ENCODE assay signal across 8 cellular contexts in the genomic region with DNA sequence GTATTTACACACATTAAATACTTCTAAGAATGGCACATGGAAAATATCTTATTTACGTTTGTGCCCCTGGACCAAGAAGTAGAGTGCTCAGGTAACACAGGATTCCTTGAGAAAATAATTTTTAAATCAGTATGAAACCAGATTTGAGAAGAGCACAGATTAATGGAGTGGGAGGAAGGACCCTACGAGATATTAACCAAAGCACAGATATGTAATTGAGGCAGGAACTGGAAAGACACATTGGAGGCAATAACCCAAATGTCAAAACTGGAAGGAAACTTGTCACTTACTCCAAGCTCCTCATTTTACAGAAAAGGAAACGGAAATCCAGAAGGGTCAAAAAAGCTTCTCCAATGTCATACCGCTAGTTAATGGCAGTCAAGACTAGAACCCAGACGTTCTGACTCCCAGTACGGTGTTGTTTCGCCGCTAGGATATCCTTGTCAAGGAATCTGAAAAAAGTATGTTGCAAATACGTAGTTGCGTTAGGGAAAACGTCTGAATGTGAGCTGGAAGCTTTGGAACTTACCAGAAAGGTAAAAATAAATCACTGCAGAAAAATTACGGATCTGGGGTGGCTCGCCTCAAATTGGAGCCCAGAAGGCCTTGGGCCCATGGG.
DNase-seq lines count a peak whose midpoint lies in the region; ATAC-seq and TF ChIP-seq lines count a peak whose summit lies in the region.

No MANE protein-coding gene starts in this region.

- no peaks in the 10 kb centered on the region for H3K27me3 ChIP-seq in DOHH2 (ENCODE audit: control insufficient read depth, low read length)
- no peaks in the 10 kb centered on the region for H3K27me3 ChIP-seq in NT2/D1 (ENCODE audit: insufficient read depth, insufficient read length)
- no peaks in the 10 kb centered on the region for H3K27me3 ChIP-seq in duodenal mucosa (ENCODE audit: control insufficient read depth in 1 of 2, insufficient read depth in 2 of 2, low read length in 2 of 2)

- H3K36me3 Mint-ChIP-seq in nephron progenitor cell (ENCODE audit: low read depth) = peaks cover 7% of the 10 kb centered on the region

- H3K4me3 Mint-ChIP-seq in nephron progenitor cell = peak overlapping the region; percentile 95

- H3K36me3 ChIP-seq in DOHH2 (ENCODE audit: control insufficient read depth, low read length) (peaks cover 46% of the 10 kb centered on the region), NT2/D1 (ENCODE audit: insufficient read depth, insufficient read length, low read length) (peaks cover 29% of the 10 kb centered on the region), duodenal mucosa (ENCODE audit: control insufficient read depth in 1 of 2, insufficient read depth in 2 of 2, low read length in 2 of 2) (peaks cover 0 to 23% of the 10 kb centered on the region in 2 donors)

- peaks cover 30% of the 10 kb centered on the region for H3K79me2 ChIP-seq in DOHH2 (ENCODE audit: control insufficient read depth, low read length)

- H3K4me1 ChIP-seq in DOHH2 (ENCODE audit: control insufficient read depth, low read length) (peaks cover 17% of the 10 kb centered on the region), NT2/D1 (ENCODE audit: insufficient read depth, insufficient read length) (no peaks in the 10 kb centered on the region), duodenal mucosa (ENCODE audit: control insufficient read depth in 1 of 2, insufficient read depth in 2 of 2, low read length in 2 of 2) (peaks cover 4 to 12% of the 10 kb centered on the region in 2 donors)

- peak overlapping the region; percentile 97 for H3K27ac Mint-ChIP-seq in nephron progenitor cell

- H3K9ac ChIP-seq in NT2/D1 (ENCODE audit: insufficient read length, low read depth) = peak overlapping the region; percentile 99
- peak overlapping the region; percentile 81 to 94 for H3K9ac ChIP-seq in duodenal mucosa (ENCODE audit: low read depth in 1 of 2, low read length in 2 of 2)

- H3K27ac ChIP-seq in DOHH2 (ENCODE audit: low read depth, low read length) (peak overlapping the region; percentile 58), duodenal mucosa (ENCODE audit: low read depth, low read length) (peak overlapping the region; percentile 82)

- H4K20me1 ChIP-seq in DOHH2 (ENCODE audit: control insufficient read depth, insufficient read depth, low read depth, low read length) = no peaks in the 10 kb centered on the region

- DNase-seq in NT2/D1 (ENCODE audit: low read depth, low spot score) (no peak), nephron progenitor cell (no peak), medulla oblongata (ENCODE audit: extremely low spot score) (no peak), T-helper 9 cell (no peak), NCI-H2029 treated with DMSO at 0.1 percent for 48 hours (lab: John Stamatoyannopoulos, UW) (no peak)

- H3K9me3 Mint-ChIP-seq in nephron progenitor cell = no peaks in the 10 kb centered on the region

- H3K4me1 Mint-ChIP-seq in nephron progenitor cell = peaks cover 28% of the 10 kb centered on the region

- no peaks in the 10 kb centered on the region for H3K27me3 Mint-ChIP-seq in nephron progenitor cell (ENCODE audit: low read depth, poor library complexity)

- no peak for TF ChIP-seq CTCF in DOHH2 (IDR thresholded peaks at IDR 0.05; ENCODE audit: low read depth, low read length, poor library complexity, severe bottlenecking)
- TF ChIP-seq CTCF in nephron progenitor cell (IDR thresholded peaks at IDR 0.05) = no peak

- no peak for ATAC-seq in GM18873 (IDR thresholded peaks at IDR 0.05; ENCODE audit: low FRiP score, unreplicated experiment)

- H3K9me3 ChIP-seq in DOHH2 (ENCODE audit: control insufficient read depth, insufficient read depth, low read length) (no peaks in the 10 kb centered on the region), NT2/D1 (ENCODE audit: insufficient read depth, low read length) (no peaks in the 10 kb centered on the region), duodenal mucosa (ENCODE audit: control insufficient read depth in 1 of 2, low read length in 2 of 2) (no peaks in the 10 kb centered on the region)

- peak overlapping the region; percentile 82 for H3K4me2 ChIP-seq in DOHH2 (ENCODE audit: low read length)

- peaks cover 7% of the 10 kb centered on the region; the same call in 1 of the 2 replicates for H3F3A ChIP-seq in DOHH2 (ENCODE audit: control insufficient read depth, insufficient read depth)

- H3K4me3 ChIP-seq in DOHH2 (ENCODE audit: low read length) = peak overlapping the region; percentile 95
- H3K4me3 ChIP-seq in NT2/D1 (ENCODE audit: insufficient read length, low read depth) = peak overlapping the region; percentile 98
- peak overlapping the region; percentile 79 to 93 for H3K4me3 ChIP-seq in duodenal mucosa (ENCODE audit: low read depth in 1 of 2, low read length in 2 of 2)

- H3K9me2 ChIP-seq in DOHH2 (replicated peaks; ENCODE audit: control insufficient read depth, low read length) = no peaks in the 10 kb centered on the region
